ENCODE assay signal across 1 cellular context in genomic region chr1:228366062-228366850, GRCh38.
TF ChIP-seq lines count a peak whose summit lies in the region.

No MANE protein-coding gene starts in this region.

TF ChIP-seq in K562, 482 proteins besides CTCF, POLR2A, EP300 and RAD21:
- no peak for TF ChIP-seq NELFE (IDR thresholded peaks at IDR 0.05; ENCODE audit: insufficient read depth, insufficient read length)
- no peak for TF ChIP-seq EZH2 (IDR thresholded peaks at IDR 0.05; ENCODE audit: borderline replicate concordance, low read depth, low read length)
- TF ChIP-seq ZNF324 (CRISPR knock-in tag; IDR thresholded peaks at IDR 0.05): no peak
- TF ChIP-seq CREB1 (IDR thresholded peaks at IDR 0.05): no peak
- no peak for TF ChIP-seq CREB1 (CRISPR knock-in tag; IDR thresholded peaks at IDR 0.05)
- no peak for TF ChIP-seq ZNF384 (IDR thresholded peaks at IDR 0.05; ENCODE audit: low read depth, low read length)
- no peak for TF ChIP-seq POLR3A (IDR thresholded peaks at IDR 0.05; ENCODE audit: borderline replicate concordance, extremely low read depth, insufficient read depth, insufficient read length)
- no peak for TF ChIP-seq RBM15 (IDR thresholded peaks at IDR 0.05; ENCODE audit: insufficient read depth, low read length)
- no peak for TF ChIP-seq ATF4 (CRISPR knock-in tag; IDR thresholded peaks at IDR 0.05)
- TF ChIP-seq RFX5 (IDR thresholded peaks at IDR 0.05; ENCODE audit: low read depth, low read length): no peak
- TF ChIP-seq ZFP36 (IDR thresholded peaks at IDR 0.05; ENCODE audit: low read depth, low read length, partially characterized antibody): no peak
- no peak for TF ChIP-seq PURB (CRISPR knock-in tag; IDR thresholded peaks at IDR 0.05; ENCODE audit: low read depth)
- TF ChIP-seq ZSCAN32 (CRISPR knock-in tag; IDR thresholded peaks at IDR 0.05): no peak
- TF ChIP-seq EP400 (IDR thresholded peaks at IDR 0.05): no peak
- no peak for TF ChIP-seq BDP1 (IDR thresholded peaks at IDR 0.05; ENCODE audit: insufficient read depth, insufficient read length)
